1 cellular context compared by ENCODE assay signal in genomic region chr2:170814551-170815245, GRCh38.
TF ChIP-seq lines count a peak whose summit lies in the region.

No MANE protein-coding gene starts in this region.

TF ChIP-seq in GM23338, 12 proteins besides CTCF, POLR2A, EP300 and RAD21 (continued from another document):
- no peak for TF ChIP-seq ETS1 (IDR thresholded peaks at IDR 0.05)
- TF ChIP-seq EZH2 (IDR thresholded peaks at IDR 0.05; ENCODE audit: low read depth, unreplicated experiment): no peak
- TF ChIP-seq ZNF114 (CRISPR knock-in tag; IDR thresholded peaks at IDR 0.05): no peak
- no peak for TF ChIP-seq JUNB (IDR thresholded peaks at IDR 0.05; ENCODE audit: unreplicated experiment)
- no peak for TF ChIP-seq ZNF331 (CRISPR knock-in tag; IDR thresholded peaks at IDR 0.05; ENCODE audit: low read depth)
- TF ChIP-seq STAT1 (IDR thresholded peaks at IDR 0.05; ENCODE audit: unreplicated experiment): no peak
- TF ChIP-seq EZH2phosphoT487 (IDR thresholded peaks at IDR 0.05; ENCODE audit: unreplicated experiment): no peak
